25 cellular contexts compared by ENCODE assay signal in genomic region chr20:43726333-43726732, GRCh38. TPM values are rescaled to one million over a fixed set of nuclear protein-coding genes. Genes with fewer than 3 reads are reported as not detected.
"Had no signal": no experiment of that assay in that cellular context is flagged by ENCODE, and none has a peak within 500 bp of the region (broad histone marks: within the 10 kb centered on the region; RNA-seq: fewer than 3 reads in every experiment).

No MANE protein-coding gene starts in this region.

- ATAC-seq: activated T-cell treated with anti-CD3 and anti-CD28 coated beads, Interleukin-2, amount 50 U/mL, for 72 hours had no signal

- H3K36me3 Mint-ChIP-seq: activated CD4-positive, alpha-beta memory T cell treated with anti-CD3 and anti-CD28 coated beads for 36 hours had no signal

- DNase-seq: activated CD4-positive, alpha-beta memory T cell treated with anti-CD3 and anti-CD28 coated beads for 36 hours; activated CD4-positive, alpha-beta T cell treated with anti-CD3 and anti-CD28 coated beads, Interleukin-2, amount 10 ng/mL, durations not matched to agents 7 days and 5 days; activated CD4-positive, CD25-positive, alpha-beta regulatory T cell; activated CD8-positive, alpha-beta memory T cell treated with anti-CD3 and anti-CD28 coated beads for 24 hours; activated gamma-delta T cell treated with Interleukin-2 at 50 U/mL for 16 hours; activated naive CD4-positive, alpha-beta T cell treated with anti-CD3 and anti-CD28 coated beads, Interleukin-2, amount 10 ng/mL, durations not matched to agents 7 days and 5 days; activated naive CD8-positive, alpha-beta T cell treated with anti-CD3 and anti-CD28 coated beads for 36 hours; activated T-cell treated with anti-CD3 and anti-CD28 coated beads for 4 hours; activated T-cell treated with anti-CD3 and anti-CD28 coated beads, Interleukin-2, amount 50 U/mL, for 72 hours; anterior cingulate cortex; caudate nucleus; MM.1S; NCI-H1105; NCI-H1436; NCI-H1694 treated with DMSO at 0.1 percent for 48 hours; NCI-H345; NCI-H510A; NCI-H526 treated with DMSO at 0.1 percent for 48 hours; NCI-H82; SIG-M5; T-helper 2 cell had no signal

- H3K27me3 ChIP-seq: breast epithelium had no signal

- H3K9me3 ChIP-seq: breast epithelium had no signal

- H3K4me1 ChIP-seq: breast epithelium had no signal

- H3K27me3 Mint-ChIP-seq: activated CD4-positive, alpha-beta memory T cell treated with anti-CD3 and anti-CD28 coated beads for 36 hours; activated CD4-positive, alpha-beta T cell treated with anti-CD3 and anti-CD28 coated beads, Interleukin-2, amount 10 ng/mL, durations not matched to agents 7 days and 5 days; activated naive CD4-positive, alpha-beta T cell treated with anti-CD3 and anti-CD28 coated beads, Interleukin-2, amount 10 ng/mL, durations not matched to agents 7 days and 5 days; activated naive CD8-positive, alpha-beta T cell treated with anti-CD3 and anti-CD28 coated beads for 36 hours had no signal

- H3K4me3 ChIP-seq: breast epithelium had no signal

- H3K4me3 Mint-ChIP-seq: activated CD4-positive, alpha-beta memory T cell treated with anti-CD3 and anti-CD28 coated beads for 36 hours; activated CD4-positive, alpha-beta T cell treated with anti-CD3 and anti-CD28 coated beads, Interleukin-2, amount 10 ng/mL, durations not matched to agents 7 days and 5 days; activated naive CD4-positive, alpha-beta T cell treated with anti-CD3 and anti-CD28 coated beads, Interleukin-2, amount 10 ng/mL, durations not matched to agents 7 days and 5 days; activated naive CD8-positive, alpha-beta T cell treated with anti-CD3 and anti-CD28 coated beads for 36 hours; activated T-cell treated with anti-CD3 and anti-CD28 coated beads, Interleukin-2, amount 50 U/mL, for 72 hours had no signal

- H3K27ac Mint-ChIP-seq: activated CD4-positive, alpha-beta memory T cell treated with anti-CD3 and anti-CD28 coated beads for 36 hours; activated CD4-positive, alpha-beta T cell treated with anti-CD3 and anti-CD28 coated beads, Interleukin-2, amount 10 ng/mL, durations not matched to agents 7 days and 5 days; activated naive CD4-positive, alpha-beta T cell treated with anti-CD3 and anti-CD28 coated beads, Interleukin-2, amount 10 ng/mL, durations not matched to agents 7 days and 5 days; activated naive CD8-positive, alpha-beta T cell treated with anti-CD3 and anti-CD28 coated beads for 36 hours; activated T-cell treated with anti-CD3 and anti-CD28 coated beads, Interleukin-2, amount 50 U/mL, for 72 hours; activated T-helper 2 cell treated with anti-CD3 and anti-CD28 coated beads, Interferon-gamma antibody, Interleukin-2, Interleukin-4, amounts not matched to agents 10 μg/mL and 5 μg/mL and 100 μg/mL, durations not matched to agents 14 hours and 24 hours and 36 hours had no signal

- H3K36me3 ChIP-seq: breast epithelium had no signal

- H3K27ac ChIP-seq: breast epithelium had no signal

RNA-seq across cellular contexts. Expression of gene GTSF1L, which starts 0.5 kb away (rescaled TPM):
- total RNA-seq: activated CD4-positive, alpha-beta memory T cell treated with anti-CD3 and anti-CD28 coated beads for 36 hours; activated CD4-positive, alpha-beta T cell treated with anti-CD3 and anti-CD28 coated beads, Interleukin-2, amount 10 ng/mL, durations not matched to agents 7 days and 5 days; activated naive CD8-positive, alpha-beta T cell treated with anti-CD3 and anti-CD28 coated beads for 36 hours; activated T-cell treated with anti-CD3 and anti-CD28 coated beads, Interleukin-2, amount 50 U/mL, for 72 hours; activated T-helper 2 cell treated with anti-CD3 and anti-CD28 coated beads, Interferon-gamma antibody, Interleukin-2, Interleukin-4, amounts not matched to agents 10 μg/mL and 5 μg/mL and 100 μg/mL, durations not matched to agents 14 hours and 24 hours and 36 hours; breast epithelium; chondrocyte had no signal
- polyA plus RNA-seq: adipose tissue had no signal
